Comparison of ENCODE assay signal across 11 cellular contexts in genomic region chr11:111976119-111976518, GRCh38. TPM values are rescaled to one million over a fixed set of nuclear protein-coding genes. Genes with fewer than 3 reads are reported as not detected.
A peak's percentile ranks its signal among the peaks of the same experiment; 100 is the strongest.
DNase-seq lines count a peak whose midpoint lies in the region; ATAC-seq, FAIRE-seq and TF ChIP-seq lines count a peak whose summit lies in the region.
"Had no signal": no experiment of that assay in that cellular context is flagged by ENCODE, and none has a peak within 500 bp of the region (broad histone marks: within the 10 kb centered on the region; RNA-seq: fewer than 3 reads in every experiment).

No MANE protein-coding gene starts in this region.

- TF ChIP-seq CTCF in adrenal gland (IDR thresholded peaks at IDR 0.05), result no peak
- TF ChIP-seq CTCF in keratinocyte (optimal IDR thresholded peaks at IDR 0.05 in 1 of 3, IDR thresholded peaks at IDR 0.05 in 1 of 3, conservative IDR thresholded peaks at IDR 0.05 in 1 of 3; ENCODE audit: extremely low read depth in 1 of 3, insufficient read depth in 2 of 3, low read length in 3 of 3), result no peak

- H3K36me3 ChIP-seq in HUES6 (ENCODE audit: control insufficient read depth, insufficient read depth, low read length) (peaks cover 4% of the 10 kb centered on the region), adrenal gland (replicated peaks in 1 of 2) (peaks cover 0 to 6% of the 10 kb centered on the region in 2 donors), keratinocyte (ENCODE audit: control insufficient read depth in 2 of 2, extremely low read depth in 1 of 2, insufficient read depth in 2 of 2, low read length in 2 of 2) (peaks cover 0 to 5% of the 10 kb centered on the region in 2 experiments), stomach smooth muscle (ENCODE audit: control insufficient read depth in 2 of 2, insufficient read depth in 2 of 2, low read length in 2 of 2) (peaks cover 10 to 12% of the 10 kb centered on the region in 2 donors)
- H3K36me3 ChIP-seq: spleen had no signal

- 69 to 78% (median 73%) methylated on average over 2 of the region's 2 CpGs for WGBS in adrenal gland, 4 donors

- H3K4me3 ChIP-seq in HUES6 (ENCODE audit: low read depth, low read length) (peak overlapping the region; percentile 88), adrenal gland (no peak overlapping the region), keratinocyte (ENCODE audit: control insufficient read depth in 2 of 3, extremely low read depth in 1 of 3, insufficient read depth in 2 of 3, low read depth in 1 of 3, low read length in 3 of 3) (no peak overlapping the region), stomach smooth muscle (ENCODE audit: low read length in 2 of 2) (peak overlapping the region in 1 of 2 donors; percentile 71)

- intact Hi-C loops in adrenal gland (cut with DNase I), result loop anchor here (5.0 kb wide), 3 partner anchors 34 to 99 kb away; partner anchors contain the start of genes CFAP68 (in 1 of the 2), DIXDC1 (in 1 of the 2) and FDXACB1 (in 1 of the 2)

- no peak for ATAC-seq in GM21447 (IDR thresholded peaks at IDR 0.05; ENCODE audit: unreplicated experiment)

- H3K9ac ChIP-seq in HUES6 (ENCODE audit: low read length), result no peak overlapping the region
- peak overlapping the region; percentile 69 for H3K9ac ChIP-seq in keratinocyte (ENCODE audit: control insufficient read depth, extremely low read depth, insufficient read depth, low read length)
- peak overlapping the region; percentile 65 to 90 for H3K9ac ChIP-seq in stomach smooth muscle (ENCODE audit: low read length in 2 of 2)

- no peak overlapping the region for H3K27ac ChIP-seq in HUES6 (ENCODE audit: low read depth, low read length)
- H3K27ac ChIP-seq in adrenal gland, result peak overlapping the region; percentile 54 to 94 (median 80)
- H3K27ac ChIP-seq in keratinocyte (ENCODE audit: control insufficient read depth, insufficient read depth, low read length), result peak overlapping the region; percentile 11
- peak overlapping the region; percentile 97 for H3K27ac ChIP-seq in stomach smooth muscle (ENCODE audit: low read length)

- H3K4me2 ChIP-seq in keratinocyte (ENCODE audit: control insufficient read depth, extremely low read depth, insufficient read depth, low read depth, low read length), result peak overlapping the region; percentile 68

- H2AFZ ChIP-seq in keratinocyte (ENCODE audit: control insufficient read depth, low read length), result no peak overlapping the region

- no peaks in the 10 kb centered on the region for H3K27me3 ChIP-seq in HUES6 (ENCODE audit: control insufficient read depth, insufficient read depth, low read length)
- H3K27me3 ChIP-seq in adrenal gland, result no peaks in the 10 kb centered on the region
- H3K27me3 ChIP-seq in keratinocyte (ENCODE audit: control insufficient read depth, extremely low read depth, insufficient read depth, low read length), result no peaks in the 10 kb centered on the region
- no peaks in the 10 kb centered on the region for H3K27me3 ChIP-seq in stomach smooth muscle (ENCODE audit: control insufficient read depth in 1 of 2, insufficient read depth in 2 of 2, low read length in 2 of 2)

- H4K20me1 ChIP-seq in keratinocyte (ENCODE audit: control insufficient read depth, extremely low read depth, insufficient read depth, low read length), result no peaks in the 10 kb centered on the region

- dilution Hi-C loops in keratinocyte (cut with MboI; ENCODE audit: extremely low pct_ligation_motif_present, low sequenced_read_pairs), result no loop called here

- H3K79me2 ChIP-seq in keratinocyte (ENCODE audit: control insufficient read depth, insufficient read depth, low read length), result no peaks in the 10 kb centered on the region

- no peak for FAIRE-seq in keratinocyte (lab: Jason Lieb, UNC)
- FAIRE-seq in GM19239 (lab: Jason Lieb, UNC), result no peak

- no peaks in the 10 kb centered on the region for H3K9me3 ChIP-seq in HUES6 (ENCODE audit: control insufficient read depth, insufficient read depth, low read depth, low read length)
- H3K9me3 ChIP-seq in adrenal gland (replicated peaks in 1 of 3), result no peaks in the 10 kb centered on the region
- H3K9me3 ChIP-seq in keratinocyte (ENCODE audit: control insufficient read depth, low read depth, low read length), result no peaks in the 10 kb centered on the region
- H3K9me3 ChIP-seq in stomach smooth muscle (ENCODE audit: control insufficient read depth in 2 of 2, low read length in 2 of 2), result no peaks in the 10 kb centered on the region
- H3K9me3 ChIP-seq: spleen had no signal

- no peak for DNase-seq in adrenal gland
- no peak for DNase-seq in keratinocyte (ENCODE audit: low read depth, low spot score)
- DNase-seq in GM19239 (ENCODE audit: insufficient read length, low spot score), result no peak
- no peak for DNase-seq in cortex of kidney (lab: John Stamatoyannopoulos, UW)
- DNase-seq: HCEC 1CT, spleen had no signal

- no peaks in the 10 kb centered on the region for H3K9me1 ChIP-seq in keratinocyte (ENCODE audit: control insufficient read depth, extremely low read depth, insufficient read depth, low read length)

- H3K4me1 ChIP-seq in HUES6 (ENCODE audit: control insufficient read depth, insufficient read depth, low read length) (peaks cover 21% of the 10 kb centered on the region), adrenal gland (replicated peaks in 1 of 2) (peaks cover 31 to 45% of the 10 kb centered on the region in 2 donors), keratinocyte (ENCODE audit: control insufficient read depth, extremely low read depth, insufficient read depth, low read length) (peaks cover 29% of the 10 kb centered on the region), stomach smooth muscle (ENCODE audit: control insufficient read depth, insufficient read depth, low read length) (peaks cover 37% of the 10 kb centered on the region)

- TF ChIP-seq POLR2A in adrenal gland (IDR thresholded peaks at IDR 0.05), result no peak

RNA-seq across cellular contexts. Expression of gene DIXDC1, which starts 39.0 kb away (rescaled TPM):
- total RNA-seq in adrenal gland, result 10 to 100 TPM; 14.8 to 56.0 (median 46.9) TPM
- polyA plus RNA-seq in adrenal gland (10 to 100 TPM in 2 of 3 donors, 1 to 10 TPM in 1; 7.9 to 30.1 (median 11.5) TPM), keratinocyte (5.9 to 13.2 TPM (median 7.8 TPM) in 3 replicates)
- polyA plus RNA-seq in keratinocyte (2011; ENCODE audit: low read depth), result 20.1 TPM
- polyA plus RNA-seq in keratinocyte (2011; cell fraction: cytosol; rRNA removed), result 11.0 and 15.2 TPM in 2 replicates
- 11.4 and 12.8 TPM in 2 replicates for polyA plus RNA-seq in keratinocyte (2011; cell fraction: nucleus; rRNA removed)
- 4.3 and 6.6 TPM in 2 replicates for polyA plus RNA-seq in keratinocyte (2012; ENCODE audit: low replicate concordance)
- polyA minus RNA-seq in keratinocyte, result 3.8 to 17.6 TPM (median 10.7 TPM) in 3 replicates
- polyA minus RNA-seq in keratinocyte (2011; cell fraction: cytosol; rRNA and poly(A)+ RNA removed), result 14.0 TPM
- 13.1 and 24.3 TPM in 2 replicates for polyA minus RNA-seq in keratinocyte (2011; cell fraction: nucleus; rRNA and poly(A)+ RNA removed)

RNA-seq across cellular contexts. Expression of gene DLAT, which starts 49.1 kb away (rescaled TPM):
- total RNA-seq in adrenal gland, result 10 to 100 TPM; 18.9 to 46.4 (median 28.6) TPM
- polyA plus RNA-seq in adrenal gland (10 to 100 TPM in 1 of 3 donors, 1 to 10 TPM in 2; 7.6 to 75.3 (median 8.1) TPM), keratinocyte (23.3 to 41.9 TPM (median 40.2 TPM) in 3 replicates)
- polyA plus RNA-seq in keratinocyte (2011; ENCODE audit: low read depth), result 9.9 TPM
- 26.8 and 42.4 TPM in 2 replicates for polyA plus RNA-seq in keratinocyte (2011; cell fraction: cytosol; rRNA removed)
- polyA plus RNA-seq in keratinocyte (2011; cell fraction: nucleus; rRNA removed), result 23.1 and 29.2 TPM in 2 replicates
- 15.0 and 30.5 TPM in 2 replicates for polyA plus RNA-seq in keratinocyte (2012; ENCODE audit: low replicate concordance)
- 15.5 to 33.0 TPM (median 20.9 TPM) in 3 replicates for polyA minus RNA-seq in keratinocyte
- polyA minus RNA-seq in keratinocyte (2011; cell fraction: cytosol; rRNA and poly(A)+ RNA removed), result 35.7 TPM
- 13.1 and 23.7 TPM in 2 replicates for polyA minus RNA-seq in keratinocyte (2011; cell fraction: nucleus; rRNA and poly(A)+ RNA removed)

RNA-seq across cellular contexts. Expression of gene C11orf52, which starts 57.4 kb away (rescaled TPM):
- 1 to 10 TPM in 4 of 8 donors, under 1 TPM in 2, not detected in 2; 0.53 to 4.2 (median 2.4) TPM for total RNA-seq in adrenal gland
- polyA plus RNA-seq in adrenal gland, result 1 to 10 TPM in 2 of 3 donors, under 1 TPM in 1; 0.68 to 1.9 (median 1.7) TPM
- polyA plus RNA-seq in keratinocyte, result 2.9 to 5.5 TPM (median 3.5 TPM) in 3 replicates
- polyA plus RNA-seq in keratinocyte (2011; ENCODE audit: low read depth), result 4.3 TPM
- polyA plus RNA-seq in keratinocyte (2011; cell fraction: cytosol; rRNA removed), result 3.1 and 3.3 TPM in 2 replicates
- polyA plus RNA-seq in keratinocyte (2011; cell fraction: nucleus; rRNA removed), result 3.0 and 4.4 TPM in 2 replicates
- polyA plus RNA-seq in keratinocyte (2012; ENCODE audit: low replicate concordance), result 2.7 and 7.3 TPM in 2 replicates
- polyA minus RNA-seq in keratinocyte, result 0.58 to 4.4 TPM (median 0.89 TPM) in 3 replicates
- polyA minus RNA-seq in keratinocyte (2011; cell fraction: cytosol; rRNA and poly(A)+ RNA removed), result not detected
- 0.53 TPM in 1 of 2 replicates, not detected in the other for polyA minus RNA-seq in keratinocyte (2011; cell fraction: nucleus; rRNA and poly(A)+ RNA removed)
- total RNA-seq: activated T-helper 2 cell treated with anti-CD3 and anti-CD28 coated beads, Interferon-gamma antibody, Interleukin-2, Interleukin-4, amounts not matched to agents 10 μg/mL and 5 μg/mL and 100 μg/mL, durations not matched to agents 14 hours and 24 hours and 36 hours; Daoy had no signal
